In the genomic region with DNA sequence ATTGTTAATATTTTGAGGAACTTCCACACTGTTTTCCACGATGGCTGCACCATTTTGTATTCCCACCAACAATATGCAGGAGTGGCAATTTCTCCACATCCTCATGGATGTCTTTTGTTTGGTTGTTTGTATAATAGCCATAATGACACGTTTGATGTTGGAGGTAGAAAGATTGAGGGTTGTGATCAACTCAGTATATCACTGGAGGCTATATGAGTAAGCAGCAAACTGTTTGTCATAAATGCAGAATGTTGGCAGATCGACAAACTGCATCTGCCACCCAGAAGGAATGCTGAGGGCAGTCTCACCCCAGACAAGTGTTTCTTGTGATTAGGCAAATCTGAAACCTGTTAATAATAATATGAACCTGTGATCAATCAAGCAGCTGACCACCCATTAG, we compare ENCODE assay signal across 25 cellular contexts.
DNase-seq lines count a peak whose midpoint lies in the region; ATAC-seq and TF ChIP-seq lines count a peak whose summit lies in the region.
"Had no signal": no experiment of that assay in that cellular context is flagged by ENCODE, and none has a peak within 500 bp of the region (broad histone marks: within the 10 kb centered on the region; RNA-seq: fewer than 3 reads in every experiment).

No MANE protein-coding gene starts in this region.

- H3K27me3 ChIP-seq in breast epithelium, result no peaks in the 10 kb centered on the region
- H3K27me3 ChIP-seq: ascending aorta, upper lobe of right lung had no signal

- BruUV-seq in MCF 10A (replicated peaks; lab: Mats Ljungman, UMichigan), result no TSS peak

- H3K27me3 Mint-ChIP-seq in MCF 10A (ENCODE audit: insufficient read depth, unreplicated experiment), result no peaks in the 10 kb centered on the region
- peaks cover 4% of the 10 kb centered on the region for H3K27me3 Mint-ChIP-seq in WTC11 (ENCODE audit: low read depth)
- H3K27me3 Mint-ChIP-seq: activated T-cell treated with anti-CD3 and anti-CD28 coated beads, Interleukin-2, amount 50 U/mL, for 24 hours; effector memory CD8-positive, alpha-beta T cell; progenitor cell of endocrine pancreas; stimulated activated naive CD8-positive, alpha-beta T cell treated with anti-CD3 and anti-CD28 coated beads, Interleukin-15, amount 100 ng/mL, for 72 hours had no signal

- TF ChIP-seq CTCF in MCF 10A (IDR thresholded peaks at IDR 0.05; ENCODE audit: unreplicated experiment) (no peak), breast epithelium (IDR thresholded peaks at IDR 0.05) (no peak), GM20000 (IDR thresholded peaks at IDR 0.05; ENCODE audit: extremely low read depth, missing control alignments) (no peak), WTC11 (IDR thresholded peaks at IDR 0.05) (no peak)

- TF ChIP-seq POLR2A in breast epithelium (IDR thresholded peaks at IDR 0.05), result no peak

- H3K9me3 ChIP-seq in breast epithelium, result peaks cover 0 to 40% of the 10 kb centered on the region in 2 donors
- H3K9me3 ChIP-seq: upper lobe of right lung had no signal

- no peaks in the 10 kb centered on the region for H3K4me1 ChIP-seq in breast epithelium
- H3K4me1 ChIP-seq: ascending aorta, upper lobe of right lung had no signal

- H3K36me3 Mint-ChIP-seq in MCF 10A (ENCODE audit: insufficient read depth, unreplicated experiment), result no peaks in the 10 kb centered on the region
- H3K36me3 Mint-ChIP-seq in WTC11, result peaks cover 3% of the 10 kb centered on the region; the same call in 1 of the 2 replicates

- CTCF ChIA-PET in MCF 10A (lab: Yijun Ruan, JAX), result interaction anchor here (1.0 to 1.1 kb wide), 2 partner anchors 9 to 592 kb away, joined by 3 read pairs; no protein-coding TSS in a partner anchor
- CTCF ChIA-PET in WTC11 (lab: Charles Lee), result no interaction called here

- no peak overlapping the region for H3K27ac ChIP-seq in breast epithelium
- H3K27ac ChIP-seq: ascending aorta, C4-2B, SK-N-MC, upper lobe of right lung had no signal

- H3K9me3 Mint-ChIP-seq in MCF 10A (ENCODE audit: unreplicated experiment), result peaks cover 8% of the 10 kb centered on the region
- H3K9me3 Mint-ChIP-seq in WTC11, result peaks cover 61% of the 10 kb centered on the region

- intact Hi-C loops in MCF 10A (cut with micrococcal nuclease), result no loop called here
- intact Hi-C loops in breast epithelium (cut with DNase I; ENCODE audit: low total_unique reads), result no loop called here

- H3K4me1 Mint-ChIP-seq in MCF 10A (ENCODE audit: insufficient read depth, unreplicated experiment), result peaks cover 17% of the 10 kb centered on the region
- no peaks in the 10 kb centered on the region for H3K4me1 Mint-ChIP-seq in WTC11
- H3K4me1 Mint-ChIP-seq: nephron; stimulated activated naive CD8-positive, alpha-beta T cell treated with anti-CD3 and anti-CD28 coated beads, Interleukin-15, amount 100 ng/mL, for 72 hours had no signal

- H3K4me3 Mint-ChIP-seq in MCF 10A (ENCODE audit: unreplicated experiment) (no peak overlapping the region), WTC11 (no peak overlapping the region)
- H3K4me3 Mint-ChIP-seq: activated CD8-positive, alpha-beta T cell treated with anti-CD3 and anti-CD28 coated beads, Interleukin-2, amount 10 ng/mL, durations not matched to agents 7 days and 5 days; activated naive CD4-positive, alpha-beta T cell treated with anti-CD3 and anti-CD28 coated beads for 36 hours; activated T-cell treated with anti-CD3 and anti-CD28 coated beads, Interleukin-2, amount 50 U/mL, for 24 hours; effector memory CD8-positive, alpha-beta T cell; nephron; stimulated activated naive CD8-positive, alpha-beta T cell treated with anti-CD3 and anti-CD28 coated beads, Interleukin-15, amount 100 ng/mL, for 72 hours had no signal

- ATAC-seq in esophagus mucosa, result peak; percentile 42
- no peak for ATAC-seq in WTC11
- ATAC-seq: activated CD4-positive, CD25-positive, alpha-beta regulatory T cell treated with anti-CD3 and anti-CD28 coated beads, Interleukin-2, amount 50 U/mL, for 24 hours; activated CD8-positive, alpha-beta T cell treated with anti-CD3 and anti-CD28 coated beads, Interleukin-2, amount 10 ng/mL, durations not matched to agents 7 days and 5 days; effector memory CD8-positive, alpha-beta T cell; stimulated activated naive CD8-positive, alpha-beta T cell treated with anti-CD3 and anti-CD28 coated beads, Interleukin-15, amount 100 ng/mL, for 72 hours; upper lobe of right lung had no signal

- POLR2A ChIA-PET in MCF 10A (lab: Yijun Ruan, JAX) (interaction anchor here (0.6 to 0.9 kb wide), 3 partner anchors 24 to 147 kb away, joined by 3 to 5 read pairs (median 3); no protein-coding TSS in a partner anchor), WTC11 (lab: Charles Lee) (no interaction called here)

- H3K27ac Mint-ChIP-seq in MCF 10A (ENCODE audit: low read depth, unreplicated experiment) (no peak overlapping the region), WTC11 (no peak overlapping the region)
- H3K27ac Mint-ChIP-seq: activated CD8-positive, alpha-beta T cell treated with anti-CD3 and anti-CD28 coated beads, Interleukin-2, amount 10 ng/mL, durations not matched to agents 7 days and 5 days; activated naive CD4-positive, alpha-beta T cell treated with anti-CD3 and anti-CD28 coated beads for 36 hours; activated T-cell treated with anti-CD3 and anti-CD28 coated beads, Interleukin-2, amount 50 U/mL, for 24 hours; effector memory CD8-positive, alpha-beta T cell; nephron; progenitor cell of endocrine pancreas; stimulated activated naive CD8-positive, alpha-beta T cell treated with anti-CD3 and anti-CD28 coated beads, Interleukin-15, amount 100 ng/mL, for 72 hours had no signal

- H3K4me3 ChIP-seq in breast epithelium, result no peak overlapping the region
- H3K4me3 ChIP-seq: ascending aorta, SK-N-MC, upper lobe of right lung had no signal

- no peaks in the 10 kb centered on the region for H3K36me3 ChIP-seq in breast epithelium
- H3K36me3 ChIP-seq: ascending aorta, upper lobe of right lung had no signal

- peak; percentile 88 for DNase-seq in MCF 10A (ENCODE audit: unreplicated experiment)
- no peak for DNase-seq in breast epithelium (ENCODE audit: low spot score in 2 of 2)
- DNase-seq in NCI-H69 (lab: John Stamatoyannopoulos, UW), result peak; percentile 21
- DNase-seq in GM20000 (ENCODE audit: low spot score), result no peak
- DNase-seq in NCI-H1436 (lab: John Stamatoyannopoulos, UW), result no peak
- no peak for DNase-seq in WTC11 (ENCODE audit: low spot score)
- DNase-seq in germinal center (ENCODE audit: low spot score), result no peak
- DNase-seq: activated CD8-positive, alpha-beta T cell treated with anti-CD3 and anti-CD28 coated beads, Interleukin-2, amount 10 ng/mL, durations not matched to agents 7 days and 5 days; activated naive CD4-positive, alpha-beta T cell treated with anti-CD3 and anti-CD28 coated beads for 36 hours; activated T-cell treated with anti-CD3 and anti-CD28 coated beads, Interleukin-2, amount 50 U/mL, for 24 hours; DMS 273 treated with DMSO at 0.1 percent for 48 hours; effector memory CD8-positive, alpha-beta T cell; hippocampal formation; kidney; mesendoderm; OCI-M1; stimulated activated naive CD8-positive, alpha-beta T cell treated with anti-CD3 and anti-CD28 coated beads, Interleukin-15, amount 100 ng/mL, for 72 hours; upper lobe of right lung had no signal

TF ChIP-seq in WTC11, 78 proteins besides CTCF, POLR2A, EP300 and RAD21:
- TF ChIP-seq, protein P1, sequence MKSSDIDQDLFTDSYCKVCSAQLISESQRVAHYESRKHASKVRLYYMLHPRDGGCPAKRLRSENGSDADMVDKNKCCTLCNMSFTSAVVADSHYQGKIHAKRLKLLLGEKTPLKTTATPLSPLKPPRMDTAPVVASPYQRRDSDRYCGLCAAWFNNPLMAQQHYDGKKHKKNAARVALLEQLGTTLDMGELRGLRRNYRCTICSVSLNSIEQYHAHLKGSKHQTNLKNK (CRISPR knock-in tag; IDR thresholded peaks at IDR 0.05), result no peak
- TF ChIP-seq, protein P2, sequence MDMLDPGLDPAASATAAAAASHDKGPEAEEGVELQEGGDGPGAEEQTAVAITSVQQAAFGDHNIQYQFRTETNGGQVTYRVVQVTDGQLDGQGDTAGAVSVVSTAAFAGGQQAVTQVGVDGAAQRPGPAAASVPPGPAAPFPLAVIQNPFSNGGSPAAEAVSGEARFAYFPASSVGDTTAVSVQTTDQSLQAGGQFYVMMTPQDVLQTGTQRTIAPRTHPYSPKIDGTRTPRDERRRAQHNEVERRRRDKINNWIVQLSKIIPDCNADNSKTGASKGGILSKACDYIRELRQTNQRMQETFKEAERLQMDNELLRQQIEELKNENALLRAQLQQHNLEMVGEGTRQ (CRISPR knock-in tag; IDR thresholded peaks at IDR 0.05), result no peak
- TF ChIP-seq NR1H2 (CRISPR knock-in tag; IDR thresholded peaks at IDR 0.05) (no peak), FOXP1 (CRISPR knock-in tag; IDR thresholded peaks at IDR 0.05; ENCODE audit: borderline replicate concordance) (no peak), CREM (CRISPR knock-in tag; IDR thresholded peaks at IDR 0.05) (no peak)
- TF ChIP-seq, protein P3, sequence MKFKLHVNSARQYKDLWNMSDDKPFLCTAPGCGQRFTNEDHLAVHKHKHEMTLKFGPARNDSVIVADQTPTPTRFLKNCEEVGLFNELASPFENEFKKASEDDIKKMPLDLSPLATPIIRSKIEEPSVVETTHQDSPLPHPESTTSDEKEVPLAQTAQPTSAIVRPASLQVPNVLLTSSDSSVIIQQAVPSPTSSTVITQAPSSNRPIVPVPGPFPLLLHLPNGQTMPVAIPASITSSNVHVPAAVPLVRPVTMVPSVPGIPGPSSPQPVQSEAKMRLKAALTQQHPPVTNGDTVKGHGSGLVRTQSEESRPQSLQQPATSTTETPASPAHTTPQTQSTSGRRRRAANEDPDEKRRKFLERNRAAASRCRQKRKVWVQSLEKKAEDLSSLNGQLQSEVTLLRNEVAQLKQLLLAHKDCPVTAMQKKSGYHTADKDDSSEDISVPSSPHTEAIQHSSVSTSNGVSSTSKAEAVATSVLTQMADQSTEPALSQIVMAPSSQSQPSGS (CRISPR knock-in tag; IDR thresholded peaks at IDR 0.05; ENCODE audit: borderline replicate concordance, low read depth), result no peak

Comparison
In these comparisons a context has a peak if more than half of its experiments do, and no peak if none do; other contexts are left out.
1. DNase-seq: peak in MCF 10A (single experiment) and NCI-H69 (single experiment); none in breast epithelium (0 of 2), GM20000 (single experiment), NCI-H1436 (single experiment), WTC11 (single experiment) and germinal center (single experiment).